ENCODE assay signal across 23 cellular contexts in the genomic region with DNA sequence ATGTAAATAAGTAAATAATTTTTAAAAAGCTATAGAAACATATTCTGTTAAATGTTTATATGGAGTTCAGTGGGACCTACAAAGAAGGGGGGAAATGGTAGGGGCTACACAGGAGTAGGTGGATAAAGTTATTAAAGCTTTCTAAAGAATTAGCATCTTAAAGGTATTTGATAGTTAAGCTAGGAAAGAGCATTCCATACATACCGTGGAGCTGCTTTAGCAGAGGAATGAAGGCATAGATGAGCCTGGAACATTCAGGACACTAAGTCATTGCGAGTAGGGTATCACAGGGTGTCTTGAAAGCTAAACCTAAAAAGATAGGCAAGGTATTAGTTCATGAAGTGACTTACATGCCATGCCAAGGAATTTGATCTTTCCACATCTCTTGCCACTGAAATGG.
"Had no signal": no experiment of that assay in that cellular context is flagged by ENCODE, and none has a peak within 500 bp of the region (broad histone marks: within the 10 kb centered on the region; RNA-seq: fewer than 3 reads in every experiment).

No MANE protein-coding gene starts in this region.

- H3K36me3 ChIP-seq: prostate gland had no signal

- H3K27ac Mint-ChIP-seq: endodermal cell, memory B cell, naive B cell, nephron had no signal

- H3K4me1 Mint-ChIP-seq: endodermal cell, memory B cell, naive B cell, nephron had no signal

- H3K4me3 ChIP-seq: coronary artery, left ventricle myocardium inferior, lower lobe of right lung, prostate gland, skin epidermis, stomach, thoracic aorta, transverse colon had no signal

- H3K4me1 ChIP-seq: foreskin keratinocyte, left ventricle myocardium inferior, lower lobe of right lung, parathyroid adenoma, prostate gland, stomach, transverse colon had no signal

- H3K27me3 Mint-ChIP-seq: naive B cell had no signal

- H3K27me3 ChIP-seq: foreskin keratinocyte, stomach, transverse colon had no signal

- DNase-seq: effector CD4-positive, alpha-beta T cell; endodermal cell; erythroblast; foreskin keratinocyte; kidney; left cardiac atrium; left ventricle myocardium inferior; lower lobe of right lung; naive B cell; stimulated activated CD4-positive, alpha-beta T cell treated with anti-CD3 and anti-CD28 coated beads, Interleukin-2, amount 100 ng/mL, for 24 hours; stimulated activated CD4-positive, alpha-beta T cell treated with anti-CD3 and anti-CD28 coated beads, Interleukin-4, amount 100 ng/mL, for 4 hours; stimulated activated naive CD4-positive, alpha-beta T cell; stomach; substantia nigra; transverse colon had no signal

- ATAC-seq: foreskin keratinocyte, left cardiac atrium, lower lobe of right lung, sciatic nerve had no signal

- H3K4me3 Mint-ChIP-seq: endodermal cell, memory B cell, naive B cell, nephron had no signal

- H3K9me3 ChIP-seq: lower lobe of right lung, prostate gland, stomach, thoracic aorta, transverse colon had no signal

- H3K27ac ChIP-seq: coronary artery, foreskin keratinocyte, left ventricle myocardium inferior, lower lobe of right lung, parathyroid adenoma, prostate gland, skin epidermis, stomach, thoracic aorta, transverse colon had no signal

- H3K9ac ChIP-seq: parathyroid adenoma had no signal

- H3K36me3 Mint-ChIP-seq: memory B cell, naive B cell had no signal
